Comparison of ENCODE assay signal across 1 cellular context in the genomic region with DNA sequence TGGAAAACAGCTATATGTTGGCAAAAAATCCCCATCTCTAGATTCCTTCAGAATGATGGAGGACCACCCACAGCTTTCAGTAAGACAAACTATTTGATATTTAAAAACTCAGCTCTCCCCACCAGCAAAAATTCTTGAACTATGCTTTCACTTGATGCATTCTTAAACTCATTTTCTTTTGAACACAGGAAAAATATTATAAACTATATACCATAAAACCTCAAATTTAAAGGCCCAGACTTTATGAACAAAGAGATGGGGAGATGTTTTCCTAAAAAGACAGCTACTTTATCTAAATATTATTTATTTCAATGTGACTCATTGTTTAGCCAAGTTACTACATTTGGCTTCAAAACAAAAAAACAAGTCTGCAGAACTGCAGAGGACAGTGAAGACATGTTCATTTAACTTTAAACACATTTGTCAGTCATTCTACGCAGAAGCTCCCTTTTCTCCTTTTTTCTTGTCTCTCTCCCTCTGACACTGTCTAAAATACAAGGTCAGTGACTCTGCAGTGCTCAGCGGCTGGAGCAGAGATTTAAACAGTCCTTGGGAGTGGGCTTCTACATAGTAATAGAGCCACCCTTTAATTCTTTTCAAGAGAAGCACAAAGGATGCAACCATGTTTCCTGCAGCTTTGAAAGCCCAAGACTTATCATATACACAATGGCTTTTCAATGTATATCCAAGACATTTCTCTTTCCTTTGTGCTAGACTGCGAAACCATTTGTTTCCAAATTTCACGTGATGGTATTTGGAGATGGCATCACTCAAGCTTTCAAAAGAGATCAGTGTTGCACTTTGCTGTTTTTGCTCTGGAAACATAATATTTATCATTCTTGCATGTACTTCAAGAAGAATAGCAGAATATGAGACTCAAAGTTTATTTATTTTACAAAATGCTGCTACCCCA.
TF ChIP-seq lines count a peak whose summit lies in the region.

No MANE protein-coding gene starts in this region.

TF ChIP-seq in SK-N-SH, 30 proteins besides CTCF, POLR2A, EP300 and RAD21 (continued from another document):
- TF ChIP-seq, protein P1, sequence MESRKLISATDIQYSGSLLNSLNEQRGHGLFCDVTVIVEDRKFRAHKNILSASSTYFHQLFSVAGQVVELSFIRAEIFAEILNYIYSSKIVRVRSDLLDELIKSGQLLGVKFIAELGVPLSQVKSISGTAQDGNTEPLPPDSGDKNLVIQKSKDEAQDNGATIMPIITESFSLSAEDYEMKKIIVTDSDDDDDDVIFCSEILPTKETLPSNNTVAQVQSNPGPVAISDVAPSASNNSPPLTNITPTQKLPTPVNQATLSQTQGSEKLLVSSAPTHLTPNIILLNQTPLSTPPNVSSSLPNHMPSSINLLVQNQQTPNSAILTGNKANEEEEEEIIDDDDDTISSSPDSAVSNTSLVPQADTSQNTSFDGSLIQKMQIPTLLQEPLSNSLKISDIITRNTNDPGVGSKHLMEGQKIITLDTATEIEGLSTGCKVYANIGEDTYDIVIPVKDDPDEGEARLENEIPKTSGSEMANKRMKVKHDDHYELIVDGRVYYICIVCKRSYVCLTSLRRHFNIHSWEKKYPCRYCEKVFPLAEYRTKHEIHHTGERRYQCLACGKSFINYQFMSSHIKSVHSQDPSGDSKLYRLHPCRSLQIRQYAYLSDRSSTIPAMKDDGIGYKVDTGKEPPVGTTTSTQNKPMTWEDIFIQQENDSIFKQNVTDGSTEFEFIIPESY (IDR thresholded peaks at IDR 0.05; ENCODE audit: borderline replicate concordance, low read depth), result no peak
- TF ChIP-seq TAF1 (IDR thresholded peaks at IDR 0.05; ENCODE audit: borderline replicate concordance, low read depth, low read length) (no peak), YY1 (IDR thresholded peaks at IDR 0.05; ENCODE audit: low read depth) (no peak), GATA2 (CRISPR knock-in tag; IDR thresholded peaks at IDR 0.05) (no peak), JUND (IDR thresholded peaks at IDR 0.05) (no peak), GABPA (IDR thresholded peaks at IDR 0.05; ENCODE audit: low read depth) (no peak), RFX5 (IDR thresholded peaks at IDR 0.05; ENCODE audit: low read length) (no peak), FOXJ3 (CRISPR knock-in tag; IDR thresholded peaks at IDR 0.05) (no peak), MEF2A (IDR thresholded peaks at IDR 0.05; ENCODE audit: borderline replicate concordance, low read depth) (no peak), FOSL2 (IDR thresholded peaks at IDR 0.05; ENCODE audit: borderline replicate concordance, low read depth) (no peak), SIN3A (IDR thresholded peaks at IDR 0.05; ENCODE audit: borderline replicate concordance, low read depth, low read length) (no peak), RXRA (IDR thresholded peaks at IDR 0.05; ENCODE audit: borderline replicate concordance, low read depth) (no peak), POLR2AphosphoS5 (IDR thresholded peaks at IDR 0.05; ENCODE audit: low read depth, low read length) (no peak), MXI1 (IDR thresholded peaks at IDR 0.05; ENCODE audit: low read depth, low read length) (no peak), FOXM1 (IDR thresholded peaks at IDR 0.05; ENCODE audit: low read depth) (no peak)
- TF ChIP-seq, protein P2, sequence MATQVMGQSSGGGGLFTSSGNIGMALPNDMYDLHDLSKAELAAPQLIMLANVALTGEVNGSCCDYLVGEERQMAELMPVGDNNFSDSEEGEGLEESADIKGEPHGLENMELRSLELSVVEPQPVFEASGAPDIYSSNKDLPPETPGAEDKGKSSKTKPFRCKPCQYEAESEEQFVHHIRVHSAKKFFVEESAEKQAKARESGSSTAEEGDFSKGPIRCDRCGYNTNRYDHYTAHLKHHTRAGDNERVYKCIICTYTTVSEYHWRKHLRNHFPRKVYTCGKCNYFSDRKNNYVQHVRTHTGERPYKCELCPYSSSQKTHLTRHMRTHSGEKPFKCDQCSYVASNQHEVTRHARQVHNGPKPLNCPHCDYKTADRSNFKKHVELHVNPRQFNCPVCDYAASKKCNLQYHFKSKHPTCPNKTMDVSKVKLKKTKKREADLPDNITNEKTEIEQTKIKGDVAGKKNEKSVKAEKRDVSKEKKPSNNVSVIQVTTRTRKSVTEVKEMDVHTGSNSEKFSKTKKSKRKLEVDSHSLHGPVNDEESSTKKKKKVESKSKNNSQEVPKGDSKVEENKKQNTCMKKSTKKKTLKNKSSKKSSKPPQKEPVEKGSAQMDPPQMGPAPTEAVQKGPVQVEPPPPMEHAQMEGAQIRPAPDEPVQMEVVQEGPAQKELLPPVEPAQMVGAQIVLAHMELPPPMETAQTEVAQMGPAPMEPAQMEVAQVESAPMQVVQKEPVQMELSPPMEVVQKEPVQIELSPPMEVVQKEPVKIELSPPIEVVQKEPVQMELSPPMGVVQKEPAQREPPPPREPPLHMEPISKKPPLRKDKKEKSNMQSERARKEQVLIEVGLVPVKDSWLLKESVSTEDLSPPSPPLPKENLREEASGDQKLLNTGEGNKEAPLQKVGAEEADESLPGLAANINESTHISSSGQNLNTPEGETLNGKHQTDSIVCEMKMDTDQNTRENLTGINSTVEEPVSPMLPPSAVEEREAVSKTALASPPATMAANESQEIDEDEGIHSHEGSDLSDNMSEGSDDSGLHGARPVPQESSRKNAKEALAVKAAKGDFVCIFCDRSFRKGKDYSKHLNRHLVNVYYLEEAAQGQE (IDR thresholded peaks at IDR 0.05; ENCODE audit: low read depth, low read length), result no peak
- TF ChIP-seq, protein P3, sequence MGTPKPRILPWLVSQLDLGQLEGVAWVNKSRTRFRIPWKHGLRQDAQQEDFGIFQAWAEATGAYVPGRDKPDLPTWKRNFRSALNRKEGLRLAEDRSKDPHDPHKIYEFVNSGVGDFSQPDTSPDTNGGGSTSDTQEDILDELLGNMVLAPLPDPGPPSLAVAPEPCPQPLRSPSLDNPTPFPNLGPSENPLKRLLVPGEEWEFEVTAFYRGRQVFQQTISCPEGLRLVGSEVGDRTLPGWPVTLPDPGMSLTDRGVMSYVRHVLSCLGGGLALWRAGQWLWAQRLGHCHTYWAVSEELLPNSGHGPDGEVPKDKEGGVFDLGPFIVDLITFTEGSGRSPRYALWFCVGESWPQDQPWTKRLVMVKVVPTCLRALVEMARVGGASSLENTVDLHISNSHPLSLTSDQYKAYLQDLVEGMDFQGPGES (IDR thresholded peaks at IDR 0.05; ENCODE audit: low read depth, low read length), result no peak
